8 cellular contexts compared by ENCODE assay signal in the genomic region with DNA sequence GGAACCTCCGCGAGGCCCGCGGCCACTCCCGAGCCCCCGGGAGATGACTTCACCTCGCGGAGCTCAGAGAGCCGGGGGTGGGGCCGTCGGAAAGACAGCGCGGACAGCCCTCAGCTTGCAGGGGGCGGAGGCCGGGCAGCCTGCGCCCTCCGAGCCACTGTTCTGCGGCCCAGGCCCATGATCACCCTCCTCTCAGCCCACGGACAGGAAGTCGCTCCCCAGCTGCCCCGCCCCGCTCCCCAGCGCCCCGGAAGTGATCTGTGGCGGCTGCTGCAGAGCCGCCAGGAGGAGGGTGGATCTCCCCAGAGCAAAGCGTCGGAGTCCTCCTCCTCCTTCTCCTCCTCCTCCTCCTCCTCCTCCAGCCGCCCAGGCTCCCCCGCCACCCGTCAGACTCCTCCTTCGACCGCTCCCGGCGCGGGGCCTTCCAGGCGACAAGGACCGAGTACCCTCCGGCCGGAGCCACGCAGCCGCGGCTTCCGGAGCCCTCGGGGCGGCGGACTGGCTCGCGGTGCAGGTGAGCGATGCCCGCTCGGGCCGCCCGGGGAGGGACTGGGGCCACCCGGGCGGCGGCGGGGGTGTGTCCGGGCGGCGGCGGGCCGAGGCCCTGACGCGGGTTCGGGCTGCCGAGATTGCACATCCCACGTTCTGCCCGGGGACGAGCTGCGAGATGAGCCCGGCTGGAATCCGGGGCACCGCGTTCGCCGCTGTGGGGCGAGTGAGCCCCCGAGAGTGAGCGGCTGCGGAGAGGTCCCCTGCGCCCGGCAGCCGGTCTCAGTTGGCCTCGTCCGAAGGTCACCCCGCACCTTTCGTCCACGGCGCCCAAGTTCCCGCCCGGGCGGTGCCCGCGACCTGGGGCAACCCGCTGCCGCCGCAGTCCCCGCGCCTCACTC.
A peak's percentile ranks its signal among the peaks of the same experiment; 100 is the strongest.
DNase-seq lines count a peak whose midpoint lies in the region; ATAC-seq and TF ChIP-seq lines count a peak whose summit lies in the region.

TSS of gene RALA (plus strand) at position 261 of the 890 bp plus-strand sequence. CDS start 63,096 bp downstream, outside the sequence.

- no peak for TF ChIP-seq CTCF in AG10803 (conservative IDR thresholded peaks at IDR 0.05; ENCODE audit: low read length)

- DNase-seq in AG10803 (ENCODE audit: low read depth) (peak; percentile 96), NCI-H446 treated with DMSO at 0.1 percent for 48 hours (lab: John Stamatoyannopoulos, UW) (peak; percentile 86), cerebellar cortex (ENCODE audit: low spot score) (peak; percentile 95), islet precursor cell (peak; percentile 99)
- DNase-seq in activated CD4-positive, CD25-positive, alpha-beta regulatory T cell treated with anti-CD3 and anti-CD28 coated beads, Interleukin-2, amount 50 U/mL, for 72 hours, result peak; percentile 90
- peak; percentile 88 for DNase-seq in stimulated activated CD4-positive, alpha-beta T cell treated with anti-CD3 and anti-CD28 coated beads, Interleukin-12 subunit alpha, Interleukin-12 subunit beta, amount 100 ng/mL, for 4 hours

- peak; percentile 97 for ATAC-seq in GM19025 (IDR thresholded peaks at IDR 0.05; ENCODE audit: low read depth, unreplicated experiment)
- peak; percentile 96 for ATAC-seq in HG03280 (IDR thresholded peaks at IDR 0.05; ENCODE audit: unreplicated experiment)

- H3K4me3 ChIP-seq in AG10803 (ENCODE audit: low read length), result peak within 1 kb of the TSS; percentile 80

Comparison
In these comparisons a context has a peak if more than half of its experiments do, and no peak if none do; other contexts are left out.
1. Peak in every context shown above with its lines: DNase-seq, ATAC-seq and H3K4me3 ChIP-seq.